In the genomic region with DNA sequence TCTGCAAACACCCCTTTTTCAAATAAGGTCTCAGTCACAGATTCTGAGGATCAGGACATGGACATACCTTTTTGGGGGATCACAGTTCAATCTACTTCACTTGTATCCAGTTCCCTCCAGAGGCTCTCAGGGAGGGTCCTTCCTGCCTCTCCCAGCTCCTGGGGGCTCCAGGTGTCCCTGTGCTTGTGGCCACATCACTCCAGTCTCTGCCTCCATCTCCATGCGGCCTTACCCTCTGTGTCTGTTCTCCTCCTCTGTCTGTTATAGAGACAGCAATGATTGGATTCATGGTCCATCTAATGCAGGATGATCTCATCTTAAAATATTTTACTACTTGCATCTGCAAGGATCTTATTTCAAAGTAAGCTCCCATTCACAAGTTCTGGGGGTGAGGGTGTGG, we compare ENCODE assay signal across 22 cellular contexts.
DNase-seq lines count a peak whose midpoint lies in the region; ATAC-seq and TF ChIP-seq lines count a peak whose summit lies in the region.
"Had no signal": no experiment of that assay in that cellular context is flagged by ENCODE, and none has a peak within 500 bp of the region (broad histone marks: within the 10 kb centered on the region; RNA-seq: fewer than 3 reads in every experiment).

No MANE protein-coding gene starts in this region.

- ATAC-seq in heart right ventricle (no peak), HG03457 (IDR thresholded peaks at IDR 0.05; ENCODE audit: unreplicated experiment) (no peak), GM19467 (IDR thresholded peaks at IDR 0.05; ENCODE audit: unreplicated experiment) (no peak)
- ATAC-seq: GM12878 had no signal

- H3K9me3 ChIP-seq in heart right ventricle = peaks cover 0 to 17% (median 0%) of the 10 kb centered on the region in 11 donors
- H3K9me3 ChIP-seq: BE2C had no signal

- no peak overlapping the region for H3K4me3 ChIP-seq in heart right ventricle
- H3K4me3 ChIP-seq: A549; BLaER1 treated with 17β-estradiol and CSF1 and Interleukin-3, amounts not matched to agents 10 nM and 100 nM; GM12878 had no signal

- peak overlapping the region; percentile 55 for H3K27ac Mint-ChIP-seq in nephron progenitor cell
- H3K27ac Mint-ChIP-seq: CD14-positive monocyte; CD4-positive, alpha-beta T cell; CD8-positive, alpha-beta memory T cell had no signal

- no peak overlapping the region for H3K27ac ChIP-seq in heart right ventricle
- H3K27ac ChIP-seq: BLaER1 treated with 17β-estradiol and CSF1 and Interleukin-3, amounts not matched to agents 10 nM and 100 nM had no signal

- peaks cover 14% of the 10 kb centered on the region for H3K36me3 Mint-ChIP-seq in nephron progenitor cell (ENCODE audit: low read depth)
- H3K36me3 Mint-ChIP-seq: CD14-positive monocyte; CD8-positive, alpha-beta memory T cell had no signal

- no peaks in the 10 kb centered on the region for H3K27me3 ChIP-seq in heart right ventricle
- H3K27me3 ChIP-seq: BE2C; BLaER1 treated with 17β-estradiol and CSF1 and Interleukin-3, amounts not matched to agents 10 nM and 100 nM had no signal

- no peaks in the 10 kb centered on the region for H3K36me3 ChIP-seq in heart right ventricle
- H3K36me3 ChIP-seq: BE2C; BLaER1 treated with 17β-estradiol and CSF1 and Interleukin-3, amounts not matched to agents 10 nM and 100 nM had no signal

- H3K4me1 ChIP-seq in heart right ventricle = no peaks in the 10 kb centered on the region
- H3K4me1 ChIP-seq: A549, BE2C had no signal

- DNase-seq in cardiac septum (ENCODE audit: low spot score) (peak; percentile 63), heart right ventricle (no peak), T1000 (lab: John Stamatoyannopoulos, UW) (peak; percentile 1), nephron progenitor cell (no peak)
- DNase-seq: 8988T; ACHN; AML-193; BE2C; CD4-positive, alpha-beta T cell; CD8-positive, alpha-beta memory T cell; DMS 273 treated with DMSO at 0.1 percent for 48 hours; DMS79; EL; GDM1; H7; HCEC 1CT had no signal

- H3K4me1 Mint-ChIP-seq in nephron progenitor cell = peaks cover 5% of the 10 kb centered on the region
- H3K4me1 Mint-ChIP-seq: CD8-positive, alpha-beta memory T cell had no signal

- H3K4me3 Mint-ChIP-seq in nephron progenitor cell = no peak overlapping the region
- H3K4me3 Mint-ChIP-seq: CD14-positive monocyte; CD4-positive, alpha-beta T cell; CD8-positive, alpha-beta memory T cell had no signal

- 91% methylated on average over 1 of the region's 1 CpG for WGBS in heart right ventricle, 2 donors

- TF ChIP-seq CTCF in heart right ventricle (IDR thresholded peaks at IDR 0.05) (no peak), nephron progenitor cell (IDR thresholded peaks at IDR 0.05) (no peak)

- peaks cover 4% of the 10 kb centered on the region for H3K27me3 Mint-ChIP-seq in nephron progenitor cell (ENCODE audit: low read depth, poor library complexity)

- intact Hi-C loops in cardiac septum (cut with DNase I) = no loop called here
- intact Hi-C loops in heart right ventricle (cut with DNase I) = no loop called here

- peaks cover 50% of the 10 kb centered on the region for H3K9me3 Mint-ChIP-seq in nephron progenitor cell

Comparison
In these comparisons a context has a peak if more than half of its experiments do, and no peak if none do; other contexts are left out.
1. DNase-seq: peak in cardiac septum (single experiment) and T1000 (single experiment); none in heart right ventricle (0 of 2) and nephron progenitor cell (single experiment).